Comparison of ENCODE assay signal across 8 cellular contexts in genomic region chrX:23668335-23668734, GRCh38. TPM values are rescaled to one million over a fixed set of nuclear protein-coding genes. Genes with fewer than 3 reads are reported as not detected.
DNase-seq lines count a peak whose midpoint lies in the region; ATAC-seq and TF ChIP-seq lines count a peak whose summit lies in the region.

No MANE protein-coding gene starts in this region.

- peak overlapping the region; percentile 66 to 88 for H3K27ac ChIP-seq in liver (ENCODE audit: low read depth in 1 of 2, low read length in 2 of 2)

- peaks cover 2 to 5% (median 5%) of the 10 kb centered on the region in 4 donors for H3K4me1 ChIP-seq in liver (ENCODE audit: control insufficient read depth in 4 of 4, insufficient read depth in 4 of 4, low read length in 3 of 4)

- DNase-seq in GM13976 (ENCODE audit: low spot score) (peak; percentile 20), GM20000 (ENCODE audit: low spot score) (no peak)
- DNase-seq in activated CD8-positive, alpha-beta memory T cell treated with anti-CD3 and anti-CD28 coated beads, Interleukin-2, amount 50 U/mL, for 48 hours: no peak

- peaks cover 4% of the 10 kb centered on the region for H3K4me1 Mint-ChIP-seq in activated T-helper 17 cell treated with anti-CD3 and anti-CD28 coated beads, Interleukin-2, amount 50 U/mL, for 72 hours

- TF ChIP-seq CTCF in GM13976 (IDR thresholded peaks at IDR 0.05; ENCODE audit: borderline replicate concordance, control extremely low read depth, extremely low read depth, insufficient read depth, missing control alignments): no peak
- TF ChIP-seq CTCF in liver (IDR thresholded peaks at IDR 0.05; ENCODE audit: low read depth, low read length, missing input control): no peak
- no peak for TF ChIP-seq CTCF in GM20000 (IDR thresholded peaks at IDR 0.05; ENCODE audit: extremely low read depth, missing control alignments)

- no peak for TF ChIP-seq RAD21 in liver (IDR thresholded peaks at IDR 0.05)

- no peaks in the 10 kb centered on the region for H3K9me3 ChIP-seq in liver (ENCODE audit: control insufficient read depth in 4 of 4, low read length in 3 of 4)

- in situ Hi-C loops in GM13976 (cut with MboI; ENCODE audit: low sequenced_read_pairs, unreplicated experiment): no loop called here

- peaks cover 41% of the 10 kb centered on the region for H3K36me3 Mint-ChIP-seq in activated T-helper 17 cell treated with anti-CD3 and anti-CD28 coated beads, Interleukin-2, amount 50 U/mL, for 72 hours (ENCODE audit: low read depth)

- no peaks in the 10 kb centered on the region for H3K27me3 Mint-ChIP-seq in activated T-helper 17 cell treated with anti-CD3 and anti-CD28 coated beads, Interleukin-2, amount 50 U/mL, for 72 hours

- peak overlapping the region; percentile 90 for H3K27ac Mint-ChIP-seq in activated T-helper 17 cell treated with anti-CD3 and anti-CD28 coated beads, Interleukin-2, amount 50 U/mL, for 72 hours

- ATAC-seq in HG02943 (IDR thresholded peaks at IDR 0.05; ENCODE audit: low read depth, unreplicated experiment): peak; percentile 44
- ATAC-seq in activated T-helper 17 cell treated with anti-CD3 and anti-CD28 coated beads, Interleukin-2, amount 50 U/mL, for 72 hours (replicated peaks): no peak
- no peak for ATAC-seq in GM19351 (IDR thresholded peaks at IDR 0.05; ENCODE audit: unreplicated experiment)
- ATAC-seq in HG03432 (IDR thresholded peaks at IDR 0.05; ENCODE audit: unreplicated experiment): no peak

- peak overlapping the region in 1 of 2 donors; percentile 36 for H3K9ac ChIP-seq in liver (ENCODE audit: low read depth in 1 of 2, low read length in 2 of 2)

- no peaks in the 10 kb centered on the region for H3K9me3 Mint-ChIP-seq in activated T-helper 17 cell treated with anti-CD3 and anti-CD28 coated beads, Interleukin-2, amount 50 U/mL, for 72 hours

- peak overlapping the region; percentile 87 for H3K4me3 Mint-ChIP-seq in activated T-helper 17 cell treated with anti-CD3 and anti-CD28 coated beads, Interleukin-2, amount 50 U/mL, for 72 hours

- WGBS in liver: under 1% methylated on average over 3 of the region's 3 CpGs

- H3K4me3 ChIP-seq in liver (ENCODE audit: low read depth in 1 of 3, low read length in 3 of 3): peak overlapping the region; percentile 64 to 91 (median 82)

- no peaks in the 10 kb centered on the region for H3K36me3 ChIP-seq in liver (ENCODE audit: control insufficient read depth in 4 of 4, insufficient read depth in 3 of 4, low read depth in 1 of 4, low read length in 3 of 4)

- no peaks in the 10 kb centered on the region for H3K27me3 ChIP-seq in liver (ENCODE audit: control insufficient read depth in 4 of 4, insufficient read depth in 4 of 4, low read length in 3 of 4)

TF ChIP-seq in liver, 16 proteins besides CTCF, POLR2A, EP300 and RAD21:
- peak in 1 of 2 donors; percentile 25 for TF ChIP-seq RXRA (IDR thresholded peaks at IDR 0.05)
- no peak for TF ChIP-seq TAF1 (conservative IDR thresholded peaks at IDR 0.05)
- peak; percentile 52 for TF ChIP-seq YY1 (IDR thresholded peaks at IDR 0.05)
- TF ChIP-seq FOXA2 (IDR thresholded peaks at IDR 0.05): no peak

RNA-seq across cellular contexts. Expression of gene PRDX4, which starts 1.0 kb away (rescaled TPM):
- 10 to 100 TPM; 48.4 to 81.1 TPM for total RNA-seq in activated T-helper 17 cell treated with anti-CD3 and anti-CD28 coated beads, Interleukin-2, amount 50 U/mL, for 72 hours
- total RNA-seq in liver: 100 to 1,000 TPM; 183 to 355 TPM
- 100 to 1,000 TPM; 470 to 480 TPM for polyA plus RNA-seq in liver
